In the genomic region with DNA sequence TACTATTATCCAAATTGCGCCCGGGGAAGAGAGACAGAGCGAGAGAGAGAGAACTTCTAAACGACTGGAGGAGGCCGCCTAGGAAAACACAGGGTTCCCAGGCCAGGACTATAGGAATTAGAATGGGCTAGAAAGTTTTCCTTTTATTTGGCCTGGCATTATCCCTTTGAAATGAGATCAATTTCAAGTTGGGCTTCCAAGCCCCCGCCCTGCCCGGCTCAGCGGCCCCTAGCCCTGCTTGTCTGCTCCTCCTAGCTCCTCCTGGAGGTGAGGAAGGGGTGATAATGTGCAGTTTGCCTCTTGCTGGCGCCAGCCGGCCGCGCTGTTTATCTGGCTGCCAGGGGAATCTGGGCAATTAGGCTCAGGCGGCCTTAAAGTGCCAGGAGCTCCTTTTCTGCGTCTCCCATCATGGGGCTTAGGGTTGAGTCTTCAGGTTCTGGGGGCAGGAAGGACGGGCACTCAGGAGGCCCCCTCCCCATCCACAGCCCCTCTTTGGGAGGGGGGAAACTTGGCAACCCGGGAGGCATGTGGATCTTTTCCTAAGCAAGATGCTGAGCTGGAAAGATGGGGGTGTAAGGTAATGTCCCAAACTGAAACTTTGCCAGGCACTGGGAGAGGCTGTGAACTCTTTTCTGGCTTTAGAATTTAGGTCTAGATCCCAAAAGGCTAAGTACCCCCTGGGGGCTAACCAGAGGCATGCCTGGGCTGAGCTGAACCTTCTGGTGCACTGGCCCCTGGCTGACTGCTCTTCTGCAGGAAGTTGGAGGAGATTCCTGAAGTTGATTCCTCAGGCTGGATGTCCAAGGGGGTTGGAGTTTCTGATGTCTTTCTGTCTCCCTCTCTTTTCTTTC, we compare ENCODE assay signal across 9 cellular contexts. TPM values are rescaled to one million over a fixed set of nuclear protein-coding genes. Genes with fewer than 3 reads are reported as not detected.
A peak's percentile ranks its signal among the peaks of the same experiment; 100 is the strongest.
DNase-seq lines count a peak whose midpoint lies in the region; ATAC-seq lines count a peak whose summit lies in the region.
"Had no signal": no experiment of that assay in that cellular context is flagged by ENCODE, and none has a peak within 500 bp of the region (broad histone marks: within the 10 kb centered on the region; RNA-seq: fewer than 3 reads in every experiment).

No MANE protein-coding gene starts in this region.

- peaks cover 6% of the 10 kb centered on the region for H3K4me1 Mint-ChIP-seq in activated CD4-positive, alpha-beta T cell treated with anti-CD3 and anti-CD28 coated beads for 36 hours
- H3K4me1 Mint-ChIP-seq in T-cell: peaks cover 6 to 10% (median 9%) of the 10 kb centered on the region in 3 donors

- H2BK12ac ChIP-seq in trophoblast cell (ENCODE audit: low read length): no peak overlapping the region

- peak overlapping the region; percentile 59 for H4K91ac ChIP-seq in trophoblast cell (ENCODE audit: low read depth, low read length)

- peak overlapping the region; percentile 46 for H4K8ac ChIP-seq in trophoblast cell (ENCODE audit: low read depth, low read length)

- H3K27ac ChIP-seq in trophoblast cell (ENCODE audit: low read depth, low read length): peak overlapping the region; percentile 42

- H3K4me3 ChIP-seq in trophoblast cell (ENCODE audit: low read depth, low read length): no peak overlapping the region

- no CpG with 5 or more reads among the region's 16 CpGs for WGBS in trophoblast cell (ENCODE audit: extremely low coverage, insufficient coverage, insufficient read length)

- H3K36me3 Mint-ChIP-seq in activated CD4-positive, alpha-beta T cell treated with anti-CD3 and anti-CD28 coated beads for 36 hours (ENCODE audit: low read depth): no peaks in the 10 kb centered on the region
- no peaks in the 10 kb centered on the region for H3K36me3 Mint-ChIP-seq in T-cell

- peak overlapping the region; percentile 2 for H2BK5ac ChIP-seq in trophoblast cell (ENCODE audit: low read depth, low read length, poor library complexity)

- DNase-seq in DMS79 treated with DMSO at 0.1 percent for 48 hours (lab: John Stamatoyannopoulos, UW) (peak; percentile 54), NCI-H748 (lab: John Stamatoyannopoulos, UW; ENCODE audit: unreplicated experiment) (peak; percentile 76), fibroblast of peridontal ligament (ENCODE audit: extremely low read depth) (peak; percentile 65), trophoblast cell (no peak), T-cell (no peak)
- no peak for DNase-seq in activated CD4-positive, alpha-beta T cell treated with anti-CD3 and anti-CD28 coated beads for 36 hours

- ATAC-seq in activated CD4-positive, alpha-beta T cell treated with anti-CD3 and anti-CD28 coated beads for 36 hours: no peak
- ATAC-seq in T-cell (replicated peaks in 1 of 4) (no peak), GM19328 (IDR thresholded peaks at IDR 0.05; ENCODE audit: unreplicated experiment) (no peak), HG03442 (IDR thresholded peaks at IDR 0.05; ENCODE audit: unreplicated experiment) (no peak)

- peak overlapping the region; percentile 2 for H3K14ac ChIP-seq in trophoblast cell (ENCODE audit: low read length)

- peaks cover 14% of the 10 kb centered on the region for H3K27me3 Mint-ChIP-seq in activated CD4-positive, alpha-beta T cell treated with anti-CD3 and anti-CD28 coated beads for 36 hours
- H3K27me3 Mint-ChIP-seq in T-cell: peaks cover 10 to 19% of the 10 kb centered on the region in 2 donors

- no peak overlapping the region for H3K23ac ChIP-seq in trophoblast cell (ENCODE audit: low read length)

- CTCF ChIA-PET in activated CD4-positive, alpha-beta T cell treated with anti-CD3 and anti-CD28 coated beads for 36 hours (lab: Charles Lee): no interaction called here
- CTCF ChIA-PET in T-cell (lab: Charles Lee): no interaction called here

- H3K4ac ChIP-seq in trophoblast cell (ENCODE audit: low read depth, low read length): peak overlapping the region; percentile 61

- H3K36me3 ChIP-seq in trophoblast cell (ENCODE audit: control insufficient read depth in 1 of 2, insufficient read depth in 2 of 2, low read length in 2 of 2): peaks cover 47 to 58% of the 10 kb centered on the region in 2 experiments

- H3K9ac ChIP-seq in trophoblast cell (ENCODE audit: low read length): no peak overlapping the region

- peaks cover 26 to 44% of the 10 kb centered on the region in 2 experiments for H3K4me1 ChIP-seq in trophoblast cell (ENCODE audit: control insufficient read depth in 1 of 2, insufficient read depth in 2 of 2, low read length in 2 of 2)

- no peaks in the 10 kb centered on the region for H3K9me3 ChIP-seq in trophoblast cell (ENCODE audit: insufficient read depth, low read depth, low read length)

- H2BK120ac ChIP-seq in trophoblast cell (ENCODE audit: insufficient read depth, low read length, poor library complexity): no peak overlapping the region

- POLR2A ChIA-PET in activated CD4-positive, alpha-beta T cell treated with anti-CD3 and anti-CD28 coated beads for 36 hours (lab: Charles Lee): no interaction called here
- POLR2A ChIA-PET in T-cell (lab: Charles Lee): interaction anchor here in 1 of 2 donors (0.6 kb wide), 1 partner anchor 8 kb away, joined by 14 read pairs; no protein-coding TSS in a partner anchor

- no peak overlapping the region for H4K12ac ChIP-seq in trophoblast cell (ENCODE audit: low read depth, low read length)

- peak overlapping the region; percentile 96 for H3K4me2 ChIP-seq in trophoblast cell (ENCODE audit: low read length)

- no peak overlapping the region for H2AK5ac ChIP-seq in trophoblast cell (ENCODE audit: low read length)

- H2AFZ ChIP-seq in trophoblast cell (ENCODE audit: insufficient read depth, low read length, poor library complexity): peak overlapping the region; percentile 1

- peaks cover 35% of the 10 kb centered on the region for H3K79me1 ChIP-seq in trophoblast cell (ENCODE audit: low read length)

- no peaks in the 10 kb centered on the region for H3K27me3 ChIP-seq in trophoblast cell (ENCODE audit: insufficient read depth, low read length)

- intact Hi-C loops in activated CD4-positive, alpha-beta T cell treated with anti-CD3 and anti-CD28 coated beads for 36 hours (cut with DNase I, micrococcal nuclease): loop anchor here in 1 of 2 experiments (10.0 kb wide), 4 partner anchors 93 to 837 kb away; a partner anchor contains a TSS

- peak overlapping the region; percentile 69 for H3K18ac ChIP-seq in trophoblast cell (ENCODE audit: low read length)

- peaks cover 45% of the 10 kb centered on the region for H3K79me2 ChIP-seq in trophoblast cell (ENCODE audit: control insufficient read depth, insufficient read depth, low read length, poor library complexity)

- no peak overlapping the region for H3K27ac Mint-ChIP-seq in activated CD4-positive, alpha-beta T cell treated with anti-CD3 and anti-CD28 coated beads for 36 hours
- no peak overlapping the region for H3K27ac Mint-ChIP-seq in T-cell
- H3K27ac Mint-ChIP-seq: stimulated activated naive CD8-positive, alpha-beta T cell treated with anti-CD3 and anti-CD28 coated beads, Interleukin-15, Interleukin-2, amounts not matched to agents 100 ng/mL and 50 ng/mL, for 24 hours had no signal

- no peak overlapping the region for H3K4me3 Mint-ChIP-seq in activated CD4-positive, alpha-beta T cell treated with anti-CD3 and anti-CD28 coated beads for 36 hours
- H3K4me3 Mint-ChIP-seq in T-cell: no peak overlapping the region
- H3K4me3 Mint-ChIP-seq: stimulated activated naive CD8-positive, alpha-beta T cell treated with anti-CD3 and anti-CD28 coated beads, Interleukin-15, Interleukin-2, amounts not matched to agents 100 ng/mL and 50 ng/mL, for 24 hours had no signal

- no peaks in the 10 kb centered on the region for H3K9me3 Mint-ChIP-seq in activated CD4-positive, alpha-beta T cell treated with anti-CD3 and anti-CD28 coated beads for 36 hours (ENCODE audit: low read depth)
- no peaks in the 10 kb centered on the region for H3K9me3 Mint-ChIP-seq in T-cell
- H3K9me3 Mint-ChIP-seq: stimulated activated naive CD8-positive, alpha-beta T cell treated with anti-CD3 and anti-CD28 coated beads, Interleukin-15, Interleukin-2, amounts not matched to agents 100 ng/mL and 50 ng/mL, for 24 hours had no signal

RNA-seq across cellular contexts. Expression of a gene that starts 5.5 kb away (rescaled TPM):
- polyA plus RNA-seq in trophoblast cell (2013): 29.5 and 30.6 TPM in 2 replicates
- total RNA-seq in activated CD4-positive, alpha-beta T cell treated with anti-CD3 and anti-CD28 coated beads for 36 hours: under 1 TPM; 0.19 to 0.23 TPM
- under 1 TPM; 0.13 to 0.55 (median 0.33) TPM for total RNA-seq in T-cell

Comparison
In these comparisons a context has a peak if more than half of its experiments do, and no peak if none do; other contexts are left out.
1. DNase-seq: peak in DMS79 treated with DMSO at 0.1 percent for 48 hours (single experiment), NCI-H748 (single experiment) and fibroblast of peridontal ligament (single experiment); none in trophoblast cell (0 of 2), activated CD4-positive, alpha-beta T cell treated with anti-CD3 and anti-CD28 coated beads for 36 hours (single experiment) and T-cell (0 of 34).